Comparison of ENCODE assay signal across 1 cellular context in the genomic region with DNA sequence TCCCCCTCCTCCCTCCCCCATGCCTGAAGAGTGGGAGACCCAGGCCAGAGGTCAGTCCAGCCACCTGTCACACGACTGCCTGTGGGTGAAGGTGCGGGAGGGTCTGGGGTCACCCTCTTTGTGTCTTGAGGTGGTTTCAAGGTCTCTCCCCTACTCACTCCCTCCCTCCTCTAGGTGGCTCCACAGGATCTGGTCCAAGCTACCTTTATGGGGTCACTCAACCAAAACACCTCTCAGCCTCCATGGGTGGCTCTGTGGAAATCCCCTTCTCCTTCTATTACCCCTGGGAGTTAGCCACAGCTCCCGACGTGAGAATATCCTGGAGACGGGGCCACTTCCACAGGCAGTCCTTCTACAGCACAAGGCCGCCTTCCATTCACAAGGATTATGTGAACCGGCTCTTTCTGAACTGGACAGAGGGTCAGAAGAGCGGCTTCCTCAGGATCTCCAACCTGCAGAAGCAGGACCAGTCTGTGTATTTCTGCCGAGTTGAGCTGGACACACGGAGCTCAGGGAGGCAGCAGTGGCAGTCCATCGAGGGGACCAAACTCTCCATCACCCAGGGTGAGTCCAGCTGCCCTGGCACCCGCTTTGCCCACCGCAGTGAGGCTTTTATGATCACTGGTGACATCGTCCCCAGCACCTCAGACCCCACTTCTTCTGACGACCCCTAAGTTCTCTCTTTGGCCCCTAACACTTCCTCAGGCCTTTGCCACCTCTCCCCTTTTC.
TF ChIP-seq lines count a peak whose summit lies in the region.

No MANE protein-coding gene starts in this region.

TF ChIP-seq in HepG2, 621 proteins besides CTCF, POLR2A, EP300 and RAD21:
- peak; percentile 37; the same call in 1 of the 2 replicates for TF ChIP-seq STAG1 (CRISPR knock-in tag; IDR thresholded peaks at IDR 0.05)
